8 cellular contexts compared by ENCODE assay signal in genomic region chr3:61181874-61182273, GRCh38.
DNase-seq lines count a peak whose midpoint lies in the region; ATAC-seq and TF ChIP-seq lines count a peak whose summit lies in the region.

No MANE protein-coding gene starts in this region.

- ATAC-seq in HG03442 (IDR thresholded peaks at IDR 0.05; ENCODE audit: unreplicated experiment), result peak; percentile 98
- no peak for ATAC-seq in left ventricle myocardium superior

- no peak for TF ChIP-seq CTCF in GM20000 (IDR thresholded peaks at IDR 0.05; ENCODE audit: extremely low read depth, missing control alignments)

- intact Hi-C loops in left ventricle myocardium superior (cut with micrococcal nuclease), result no loop called here

- DNase-seq in GM03348 (ENCODE audit: low spot score), result peak; percentile 16
- DNase-seq in GM20000 (ENCODE audit: low spot score), result peak; percentile 61
- DNase-seq in astrocyte of the hippocampus (ENCODE audit: low read depth, low spot score), result peak; percentile 85
- peak; percentile 47 for DNase-seq in smooth muscle cell of the brain vasculature (ENCODE audit: low read depth, low spot score)
- DNase-seq in activated gamma-delta T cell treated with Interleukin-2 at 50 U/mL for 16 hours, result no peak
- DNase-seq in C1 segment of cervical spinal cord (lab: John Stamatoyannopoulos, UW), result no peak
- DNase-seq in left ventricle myocardium superior, result no peak

Comparison
In these comparisons a context has a peak if more than half of its experiments do, and no peak if none do; other contexts are left out.
1. DNase-seq: peak in GM03348 (single experiment), GM20000 (single experiment), astrocyte of the hippocampus (single experiment) and smooth muscle cell of the brain vasculature (single experiment); none in activated gamma-delta T cell treated with Interleukin-2 at 50 U/mL for 16 hours (single experiment), C1 segment of cervical spinal cord (0 of 14) and left ventricle myocardium superior (single experiment).